ENCODE assay signal across 8 cellular contexts in the genomic region with DNA sequence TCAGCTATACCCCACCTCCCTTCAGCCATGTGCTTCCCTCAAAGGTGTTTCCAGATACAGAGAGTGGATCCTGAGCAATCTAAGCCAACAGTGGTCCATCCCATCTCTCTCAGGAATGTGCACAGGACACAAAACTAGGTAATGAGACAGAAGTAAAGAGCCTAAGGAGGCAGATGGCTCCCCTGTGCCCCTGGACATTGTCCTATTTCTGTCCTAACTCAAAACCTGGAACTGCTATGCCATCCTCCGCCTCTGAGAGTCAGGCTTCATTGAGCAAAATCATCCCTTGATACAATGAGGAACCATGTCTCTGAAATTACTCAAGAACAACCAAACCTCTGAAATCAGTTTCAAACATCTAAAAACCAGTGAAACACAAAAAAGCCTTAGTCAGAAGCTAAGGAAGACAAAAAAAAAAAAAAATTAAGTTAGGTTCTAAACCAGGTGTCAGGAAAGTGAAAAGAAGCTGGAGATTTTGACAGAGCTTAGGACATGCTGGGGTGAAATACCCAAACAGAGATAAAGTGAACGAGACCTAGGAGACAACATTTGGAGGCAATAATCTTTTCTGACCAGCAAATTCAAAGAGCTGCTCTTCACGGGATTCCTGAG.
DNase-seq lines count a peak whose midpoint lies in the region; ATAC-seq and TF ChIP-seq lines count a peak whose summit lies in the region.

No MANE protein-coding gene starts in this region.

- peak overlapping the region; percentile 38 for H3K4me3 ChIP-seq in GM06990 (replicated peaks; ENCODE audit: low read depth, low read length)

- ATAC-seq in GM19438 (IDR thresholded peaks at IDR 0.05; ENCODE audit: low read depth, unreplicated experiment) (peak; percentile 61), HG03354 (IDR thresholded peaks at IDR 0.05; ENCODE audit: poor library complexity, severe bottlenecking, unreplicated experiment) (peak; percentile 65)

- DNase-seq in GM06990 (ENCODE audit: extremely low read depth, insufficient read length) (no peak), left kidney (ENCODE audit: low read depth, low spot score) (peak; percentile 7), RKO (ENCODE audit: low spot score) (no peak), OCI-M2 (lab: John Stamatoyannopoulos, UW; ENCODE audit: unreplicated experiment) (no peak), NCI-H1436 (lab: John Stamatoyannopoulos, UW) (no peak)
- peak; percentile 31 for DNase-seq in activated CD4-positive, CD25-positive, alpha-beta regulatory T cell treated with anti-CD3 and anti-CD28 coated beads, Interleukin-2, amount 50 U/mL, for 72 hours

- no peaks in the 10 kb centered on the region for H3K36me3 ChIP-seq in GM06990 (ENCODE audit: control insufficient read depth, insufficient read depth, low read length)

- peak; percentile 56 for TF ChIP-seq CTCF in GM06990 (IDR thresholded peaks at IDR 0.05; ENCODE audit: insufficient read depth, low read length, poor library complexity, severe bottlenecking)

- H3K27me3 ChIP-seq in GM06990 (replicated peaks; ENCODE audit: control insufficient read depth, insufficient read depth, low read length), result no peaks in the 10 kb centered on the region

Comparison
In these comparisons a context has a peak if more than half of its experiments do, and no peak if none do; other contexts are left out.
1. DNase-seq: peak in activated CD4-positive, CD25-positive, alpha-beta regulatory T cell treated with anti-CD3 and anti-CD28 coated beads, Interleukin-2, amount 50 U/mL, for 72 hours (single experiment) and left kidney (single experiment); none in GM06990 (single experiment), RKO (single experiment), OCI-M2 (single experiment) and NCI-H1436 (single experiment).